Comparison of ENCODE assay signal across 28 cellular contexts in the genomic region with DNA sequence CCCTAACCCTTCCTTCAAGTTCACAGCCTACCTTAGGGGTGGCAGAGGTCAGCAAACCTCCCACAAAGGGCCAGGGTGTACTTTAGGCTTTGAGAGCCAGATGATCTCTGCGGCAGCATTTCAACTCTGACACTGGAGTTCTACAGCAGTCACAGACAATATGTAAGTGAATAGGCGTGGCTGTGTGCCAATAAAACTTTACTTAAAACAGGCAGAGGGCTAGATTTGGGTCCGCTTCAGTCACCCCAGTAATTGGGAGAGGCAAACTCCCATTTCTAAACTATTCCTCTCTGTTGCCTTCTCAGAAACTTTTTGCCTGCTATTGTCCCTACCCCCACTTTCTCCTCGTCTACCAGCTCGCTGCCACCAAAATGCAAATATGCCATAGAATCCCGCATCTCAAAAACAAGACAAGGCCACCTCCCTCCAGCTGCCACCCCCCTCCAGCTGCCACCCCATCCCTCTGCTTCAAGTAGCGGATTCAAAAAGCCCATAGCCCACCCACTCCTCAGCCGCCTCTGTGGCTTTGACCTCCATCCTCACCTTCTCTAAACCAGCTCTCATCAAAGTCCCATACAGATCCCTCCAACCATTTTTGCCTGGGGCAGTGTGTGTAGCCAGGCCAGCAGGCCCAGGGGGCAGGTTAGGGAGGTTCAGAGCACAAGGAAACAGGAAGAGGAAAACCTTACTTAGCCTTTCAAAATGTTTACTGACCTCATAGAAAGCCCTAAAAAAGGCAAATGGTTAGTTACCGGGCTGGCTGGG. TPM values are rescaled to one million over a fixed set of nuclear protein-coding genes. Genes with fewer than 3 reads are reported as not detected.
DNase-seq lines count a peak whose midpoint lies in the region; ATAC-seq, FAIRE-seq and TF ChIP-seq lines count a peak whose summit lies in the region.
"Had no signal": no experiment of that assay in that cellular context is flagged by ENCODE, and none has a peak within 500 bp of the region (broad histone marks: within the 10 kb centered on the region; RNA-seq: fewer than 3 reads in every experiment).

No MANE protein-coding gene starts in this region.

- no peaks in the 10 kb centered on the region for H3K9me3 Mint-ChIP-seq in GM23338
- H3K9me3 Mint-ChIP-seq: HFFc6; nephron progenitor cell; stimulated activated naive B cell treated with anti-CD40 and anti-IgM and Interleukin-4, amounts not matched to agents 10 μg/mL and 1 μg/mL and 100 μg/mL, for 72 hours had no signal

- H3K9ac ChIP-seq in SK-N-MC (ENCODE audit: insufficient read length) (peak overlapping the region; percentile 23), kidney (ENCODE audit: low read length in 2 of 2) (no peak overlapping the region)

- H3K4me3 ChIP-seq in A549: no peak overlapping the region
- H3K4me3 ChIP-seq in GM23338: no peak overlapping the region
- no peak overlapping the region for H3K4me3 ChIP-seq in SK-N-MC
- no peak overlapping the region for H3K4me3 ChIP-seq in kidney (ENCODE audit: low read length in 2 of 2)
- H3K4me3 ChIP-seq: body of pancreas had no signal

- POLR2A ChIA-PET in A549 (lab: Yijun Ruan, JAX): no interaction called here

- peaks cover 3% of the 10 kb centered on the region for H3K27me3 Mint-ChIP-seq in GM23338 (ENCODE audit: insufficient read depth, low read depth, poor library complexity)

- peak overlapping the region; percentile 91 for H2AFZ ChIP-seq in GM23338

- FAIRE-seq in A549 (lab: Jason Lieb, UNC): no peak
- no peak for FAIRE-seq in kidney (lab: Jason Lieb, UNC)
- FAIRE-seq: endothelial cell of umbilical vein had no signal

- no peak overlapping the region for H3K27ac Mint-ChIP-seq in GM23338
- H3K27ac Mint-ChIP-seq: activated CD4-positive, alpha-beta T cell treated with anti-CD3 and anti-CD28 coated beads for 36 hours; activated CD8-positive, alpha-beta T cell treated with anti-CD3 and anti-CD28 coated beads, Interleukin-2, amount 10 ng/mL, durations not matched to agents 7 days and 5 days; nephron progenitor cell; stimulated activated naive B cell treated with anti-CD40 and anti-IgM and Interleukin-4, amounts not matched to agents 10 μg/mL and 1 μg/mL and 100 μg/mL, for 72 hours had no signal

- ATAC-seq in A549 (no peak), GM23338 (peak; percentile 71)
- ATAC-seq: activated CD4-positive, alpha-beta T cell treated with anti-CD3 and anti-CD28 coated beads for 36 hours; activated CD8-positive, alpha-beta T cell treated with anti-CD3 and anti-CD28 coated beads, Interleukin-2, amount 10 ng/mL, durations not matched to agents 7 days and 5 days; body of pancreas; right cardiac atrium; stimulated activated naive B cell treated with anti-CD40 and anti-IgM and Interleukin-4, amounts not matched to agents 10 μg/mL and 1 μg/mL and 100 μg/mL, for 72 hours had no signal

- H3K36me3 Mint-ChIP-seq in GM23338 (ENCODE audit: low read depth): no peaks in the 10 kb centered on the region
- H3K36me3 Mint-ChIP-seq: stimulated activated naive B cell treated with anti-CD40 and anti-IgM and Interleukin-4, amounts not matched to agents 10 μg/mL and 1 μg/mL and 100 μg/mL, for 72 hours had no signal

- CTCF ChIA-PET in A549 (lab: Yijun Ruan, JAX): interaction anchor here (0.7 to 14.1 kb wide), 6 partner anchors 9 to 345 kb away, joined by 3 to 126 read pairs (median 10); no protein-coding TSS in a partner anchor

- intact Hi-C loops in kidney (cut with DNase I): no loop called here

- TF ChIP-seq POLR2A in A549 (IDR thresholded peaks at IDR 0.05; ENCODE audit: low read length): no peak

- H3K79me2 ChIP-seq in GM23338 (replicated peaks; ENCODE audit: insufficient read depth): no peaks in the 10 kb centered on the region

- peaks cover 21% of the 10 kb centered on the region for H3K4me1 Mint-ChIP-seq in GM23338

- H3K9me3 ChIP-seq in A549 (no peaks in the 10 kb centered on the region; the same call in 2 of the 3 replicates), SK-N-MC (ENCODE audit: low read depth, low read length) (no peaks in the 10 kb centered on the region), kidney (ENCODE audit: control insufficient read depth in 1 of 2, low read length in 2 of 2) (no peaks in the 10 kb centered on the region)
- H3K9me3 ChIP-seq: body of pancreas had no signal

- H4K20me1 ChIP-seq in GM23338 (replicated peaks; ENCODE audit: insufficient read depth): no peaks in the 10 kb centered on the region

- H3K27ac ChIP-seq in A549: peak overlapping the region; percentile 94 to 99
- no peak overlapping the region for H3K27ac ChIP-seq in GM23338 (ENCODE audit: low read depth)
- 0 out of 2 replicates have a peak overlapping the region, but pooled peaks have one; percentile 16 for H3K27ac ChIP-seq in SK-N-MC
- no peak overlapping the region for H3K27ac ChIP-seq in kidney (ENCODE audit: low read depth in 2 of 2, low read length in 2 of 2)
- H3K27ac ChIP-seq: body of pancreas had no signal

- no peak for TF ChIP-seq EP300 in A549 (IDR thresholded peaks at IDR 0.05)

- H3K27me3 ChIP-seq in GM23338 (ENCODE audit: insufficient read depth): no peaks in the 10 kb centered on the region
- H3K27me3 ChIP-seq: body of pancreas had no signal

- no peak overlapping the region for H3K4me3 Mint-ChIP-seq in GM23338
- H3K4me3 Mint-ChIP-seq: activated CD4-positive, alpha-beta T cell treated with anti-CD3 and anti-CD28 coated beads for 36 hours; activated CD8-positive, alpha-beta T cell treated with anti-CD3 and anti-CD28 coated beads, Interleukin-2, amount 10 ng/mL, durations not matched to agents 7 days and 5 days; HFFc6; nephron progenitor cell; stimulated activated naive B cell treated with anti-CD40 and anti-IgM and Interleukin-4, amounts not matched to agents 10 μg/mL and 1 μg/mL and 100 μg/mL, for 72 hours had no signal

- H3K4me2 ChIP-seq in A549 (peak overlapping the region; percentile 41), GM23338 (peak overlapping the region; percentile 45; the same call in 1 of the 2 replicates)

- no peak for TF ChIP-seq RAD21 in A549 (conservative IDR thresholded peaks at IDR 0.05 in 1 of 2, IDR thresholded peaks at IDR 0.05 in 1 of 2)

- WGBS in A549 (ENCODE audit: missing lambda C conversion rate): 75% methylated on average over 9 of the region's 9 CpGs

- TF ChIP-seq CTCF in A549 (IDR thresholded peaks at IDR 0.05) (no peak), GM23338 (conservative IDR thresholded peaks at IDR 0.05; ENCODE audit: low read depth in 2 of 2) (no peak), kidney (IDR thresholded peaks at IDR 0.05; ENCODE audit: borderline replicate concordance, extremely low read depth, insufficient read depth) (no peak)

- H3K9me2 ChIP-seq in GM23338 (ENCODE audit: insufficient read depth): no peaks in the 10 kb centered on the region

- no peaks in the 10 kb centered on the region for H3F3A ChIP-seq in GM23338 (replicated peaks; ENCODE audit: low read depth)

- peaks cover 70% of the 10 kb centered on the region for H3K4me1 ChIP-seq in A549
- H3K4me1 ChIP-seq in GM23338 (ENCODE audit: insufficient read depth): peaks cover 12% of the 10 kb centered on the region
- H3K4me1 ChIP-seq in kidney (ENCODE audit: control insufficient read depth in 1 of 2, insufficient read depth in 1 of 2, low read depth in 1 of 2, low read length in 2 of 2): peaks cover 3 to 6% of the 10 kb centered on the region in 2 donors
- H3K4me1 ChIP-seq: body of pancreas had no signal

- H3K36me3 ChIP-seq in GM23338 (ENCODE audit: insufficient read depth): no peaks in the 10 kb centered on the region
- H3K36me3 ChIP-seq in SK-N-MC (ENCODE audit: insufficient read depth, low read length): no peaks in the 10 kb centered on the region
- H3K36me3 ChIP-seq in kidney (ENCODE audit: control insufficient read depth in 1 of 2, insufficient read depth in 2 of 2, low read length in 2 of 2): no peaks in the 10 kb centered on the region

- DNase-seq in A549 (ENCODE audit: low read depth in 1 of 2, low spot score in 1 of 2): no peak
- DNase-seq in GM23338 (ENCODE audit: low spot score): no peak
- no peak for DNase-seq in SK-N-MC (ENCODE audit: low read depth, low spot score)
- DNase-seq in kidney: peak; percentile 29
- no peak for DNase-seq in putamen (ENCODE audit: low spot score)
- no peak for DNase-seq in dermis blood vessel endothelial cell
- no peak for DNase-seq in OCI-M2 (lab: John Stamatoyannopoulos, UW; ENCODE audit: unreplicated experiment)
- DNase-seq in activated naive CD4-positive, alpha-beta T cell (lab: John Stamatoyannopoulos, UW): no peak
- DNase-seq: activated CD4-positive, alpha-beta T cell treated with anti-CD3 and anti-CD28 coated beads for 36 hours; activated CD8-positive, alpha-beta T cell treated with anti-CD3 and anti-CD28 coated beads, Interleukin-2, amount 10 ng/mL, durations not matched to agents 7 days and 5 days; activated gamma-delta T cell; activated T-cell treated with anti-CD3 and anti-CD28 coated beads for 4 hours; body of pancreas; C1 segment of cervical spinal cord; HFFc6; NCI-H1417 treated with DMSO at 0.1 percent for 48 hours; NCI-H2081 treated with DMSO at 0.1 percent for 48 hours; NCI-H446; NCI-H774; nephron progenitor cell; right cardiac atrium; RPMI8226; stimulated activated naive B cell treated with anti-CD40 and anti-IgM and Interleukin-4, amounts not matched to agents 10 μg/mL and 1 μg/mL and 100 μg/mL, for 72 hours had no signal

TF ChIP-seq in A549, 52 proteins besides CTCF, POLR2A, EP300 and RAD21 (continues in another document):
- TF ChIP-seq SREBF2 (IDR thresholded peaks at IDR 0.05) (no peak), MAFK (IDR thresholded peaks at IDR 0.05; ENCODE audit: partially characterized antibody) (no peak), EHMT2 (IDR thresholded peaks at IDR 0.05; ENCODE audit: low read depth) (no peak), TP53 (CRISPR knock-in tag; IDR thresholded peaks at IDR 0.05) (no peak), CBX2 (IDR thresholded peaks at IDR 0.05; ENCODE audit: borderline replicate concordance, low read depth) (no peak)

TF ChIP-seq in GM23338, 12 proteins besides CTCF, POLR2A, EP300 and RAD21 (continues in another document):
- no peak for TF ChIP-seq ZNF331 (CRISPR knock-in tag; IDR thresholded peaks at IDR 0.05; ENCODE audit: low read depth)
- no peak for TF ChIP-seq EZH2phosphoT487 (IDR thresholded peaks at IDR 0.05; ENCODE audit: unreplicated experiment)

RNA-seq across cellular contexts. Expression of gene DNAH17, which starts 19.9 kb away (rescaled TPM):
- polyA plus RNA-seq in A549 (2011; rRNA removed) (0.21 and 0.46 TPM in 2 replicates), A549 (2017; fragmentation: RNase III; extraction: RNeasy Plus Mini Kit Qiagen cat#74134 plus additional on column Dnase treatment) (0.26 to 0.49 TPM (median 0.39 TPM) in 3 replicates), GM23338 (2016; fragmentation: Nextera tagmentation; extraction: Ambion mirVana) (2.0 and 2.2 TPM in 2 replicates), kidney (ENCODE audit: insufficient read depth, low read depth, low replicate concordance) (0.17 TPM)
- 0.29 and 0.46 TPM in 2 replicates for polyA plus RNA-seq in A549 (2012; cell fraction: cytosol; rRNA removed)
- 0.95 and 1.2 TPM in 2 replicates for polyA plus RNA-seq in A549 (2012; cell fraction: nucleus; rRNA removed)
- 0.62 and 0.68 TPM in 2 replicates for polyA minus RNA-seq in A549 (2011; rRNA and poly(A)+ RNA removed)
- total RNA-seq in GM23338 (2014; rRNA removed; shearing (Covaris generic)): 0.59 and 1.5 TPM in 2 replicates
- total RNA-seq in kidney (0.09 TPM), dermis blood vessel endothelial cell (0.42 and 0.51 TPM in 2 replicates)
- total RNA-seq: body of pancreas; endothelial cell of umbilical vein; glomerular endothelial cell; HFFc6; T-helper 2 cell treated with Interferon-gamma antibody and Interleukin-4, amounts not matched to agents 100 ng/mL and 5 ng/mL, for 36 hours; ureter had no signal
- polyA plus RNA-seq: AG04450, endothelial cell of umbilical vein had no signal

Comparison
In these comparisons a context has a peak if more than half of its experiments do, and no peak if none do; other contexts are left out.
1. H3K27ac ChIP-seq: peak in A549 (2 of 2) and SK-N-MC (single experiment); none in GM23338 (single experiment) and kidney (0 of 2).